1 cellular context compared by ENCODE assay signal in the genomic region with DNA sequence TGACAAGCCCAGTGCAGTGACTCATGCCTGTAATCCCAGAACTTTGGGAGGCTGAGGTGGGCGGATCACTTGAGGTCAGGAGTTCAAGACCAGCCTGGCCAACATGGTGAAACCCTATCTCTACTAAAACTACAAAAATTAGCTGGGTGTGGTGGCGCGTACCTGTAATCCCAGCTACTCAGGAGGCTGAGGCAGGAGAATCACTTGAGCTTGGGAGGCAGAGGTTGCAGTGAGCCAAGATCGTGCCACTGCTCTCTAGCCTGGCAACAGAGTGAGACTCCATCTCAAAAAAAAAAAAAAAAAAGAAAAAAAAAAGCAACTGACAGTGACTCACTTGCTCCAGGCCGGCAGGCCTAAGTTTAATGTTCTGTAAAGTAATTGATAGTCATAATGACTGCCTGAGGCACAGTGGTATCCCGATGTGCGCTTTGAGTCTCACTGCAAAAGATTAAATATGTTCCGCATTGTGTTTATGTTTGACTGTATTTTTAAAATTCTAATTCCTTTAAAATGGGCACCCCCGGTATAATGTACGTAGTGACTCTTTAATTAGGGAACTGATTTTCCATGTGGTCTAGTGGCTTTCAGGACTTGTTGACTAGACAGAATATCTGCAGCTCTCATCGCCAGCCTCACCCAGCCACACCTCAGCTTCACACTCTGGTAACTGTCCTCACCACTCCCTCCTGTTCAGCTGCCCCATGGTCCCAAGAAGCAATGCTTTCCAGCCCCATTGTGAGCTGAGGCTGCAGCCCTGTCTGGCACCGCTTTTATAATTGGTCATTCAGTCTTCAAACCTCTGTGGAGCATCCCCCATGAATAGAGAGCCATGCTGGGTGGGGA.
A peak's percentile ranks its signal among the peaks of the same experiment; 100 is the strongest.
TF ChIP-seq lines count a peak whose summit lies in the region.

No MANE protein-coding gene starts in this region.

TF ChIP-seq in Ishikawa, 13 proteins besides CTCF, POLR2A, EP300 and RAD21:
- TF ChIP-seq, protein P1, sequence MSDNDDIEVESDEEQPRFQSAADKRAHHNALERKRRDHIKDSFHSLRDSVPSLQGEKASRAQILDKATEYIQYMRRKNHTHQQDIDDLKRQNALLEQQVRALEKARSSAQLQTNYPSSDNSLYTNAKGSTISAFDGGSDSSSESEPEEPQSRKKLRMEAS (IDR thresholded peaks at IDR 0.05) = 0 out of 2 replicates have a peak, but pooled peaks have one; percentile 8
TF ChIP-seq in Ishikawa: peak in this region for 1; not testable (repeated sequence) for 12.
